ENCODE assay signal across 23 cellular contexts in the genomic region with DNA sequence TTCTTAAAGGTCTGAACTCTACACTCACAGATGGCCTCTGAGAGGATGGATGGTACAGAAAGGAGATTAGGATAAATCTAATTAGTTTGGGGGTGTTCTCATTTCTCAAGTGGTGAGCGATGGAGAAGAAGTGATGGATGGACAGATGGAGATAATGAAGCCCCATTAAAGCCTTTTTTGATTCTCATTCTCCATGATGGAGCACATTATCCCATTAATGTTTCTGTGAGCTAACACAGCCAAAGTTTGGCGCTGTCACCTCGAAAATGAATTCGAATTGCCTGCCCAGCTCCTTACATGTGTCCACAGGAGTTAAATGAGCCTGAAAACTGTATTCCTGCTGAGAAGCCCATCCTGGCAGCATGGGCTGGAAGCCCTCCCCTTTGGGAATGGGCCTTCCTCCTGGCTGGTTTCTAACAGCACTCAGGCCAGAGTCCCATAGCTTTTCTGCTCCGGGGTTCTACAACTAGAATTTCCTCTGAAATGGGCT.
DNase-seq lines count a peak whose midpoint lies in the region; ATAC-seq, FAIRE-seq and TF ChIP-seq lines count a peak whose summit lies in the region.
"Had no signal": no experiment of that assay in that cellular context is flagged by ENCODE, and none has a peak within 500 bp of the region (broad histone marks: within the 10 kb centered on the region; RNA-seq: fewer than 3 reads in every experiment).

No MANE protein-coding gene starts in this region.

- H2AFZ ChIP-seq in astrocyte (ENCODE audit: low read depth, low read length) (no peak overlapping the region), smooth muscle cell (ENCODE audit: low read depth) (no peak overlapping the region)
- H2AFZ ChIP-seq: GM23338, PC-9 had no signal

- H3F3A ChIP-seq in smooth muscle cell (ENCODE audit: low read depth): peaks cover 27% of the 10 kb centered on the region

- no peak for TF ChIP-seq CTCF in astrocyte (IDR thresholded peaks at IDR 0.05; ENCODE audit: insufficient read depth, low read depth, low read length)
- no peak for TF ChIP-seq CTCF in smooth muscle cell (IDR thresholded peaks at IDR 0.05; ENCODE audit: borderline replicate concordance, insufficient read depth, poor library complexity, severe bottlenecking)

- intact Hi-C loops in head of caudate nucleus (cut with DNase I): no loop called here

- peak; percentile 20 for FAIRE-seq in astrocyte (lab: Jason Lieb, UNC)
- FAIRE-seq: A549, GM12892 had no signal

- WGBS in smooth muscle cell (ENCODE audit: low lambda C conversion rate): 94% methylated on average over 5 of the region's 5 CpGs

- H3K4me2 ChIP-seq in astrocyte (ENCODE audit: low read length) (no peak overlapping the region), smooth muscle cell (no peak overlapping the region)
- H3K4me2 ChIP-seq: A549, GM23338, PC-9 had no signal

- no peak overlapping the region for H3K27ac ChIP-seq in astrocyte (ENCODE audit: low read depth, low read length)
- peak overlapping the region; percentile 91 for H3K27ac ChIP-seq in smooth muscle cell (ENCODE audit: low read depth)
- H3K27ac ChIP-seq: A549, HL-60, PC-9 had no signal

- H3K4me1 Mint-ChIP-seq in activated naive CD8-positive, alpha-beta T cell treated with anti-CD3 and anti-CD28 coated beads, Interleukin-2, amount 10 ng/mL, durations not matched to agents 7 days and 5 days: peaks cover 49% of the 10 kb centered on the region
- H3K4me1 Mint-ChIP-seq in activated naive CD8-positive, alpha-beta T cell treated with anti-CD3 and anti-CD28 coated beads for 36 hours: peaks cover 42% of the 10 kb centered on the region
- H3K4me1 Mint-ChIP-seq in astrocyte (ENCODE audit: low read depth, unreplicated experiment): peaks cover 40% of the 10 kb centered on the region

- no peaks in the 10 kb centered on the region for H3K27me3 ChIP-seq in astrocyte (ENCODE audit: insufficient read depth, low read length)
- H3K27me3 ChIP-seq in smooth muscle cell (ENCODE audit: low read depth): no peaks in the 10 kb centered on the region
- H3K27me3 ChIP-seq: BE2C had no signal

- no peak overlapping the region for H3K9ac ChIP-seq in astrocyte (ENCODE audit: low read length)
- H3K9ac ChIP-seq in smooth muscle cell (ENCODE audit: low read depth): no peak overlapping the region

- peaks cover 25% of the 10 kb centered on the region for H3K4me1 ChIP-seq in astrocyte (ENCODE audit: insufficient read depth, low read length)
- peaks cover 15% of the 10 kb centered on the region for H3K4me1 ChIP-seq in smooth muscle cell (ENCODE audit: low read depth)
- H3K4me1 ChIP-seq: BE2C, HAP-1 had no signal

- peak overlapping the region; percentile 12 for H3K4me3 Mint-ChIP-seq in activated naive CD8-positive, alpha-beta T cell treated with anti-CD3 and anti-CD28 coated beads, Interleukin-2, amount 10 ng/mL, durations not matched to agents 7 days and 5 days
- H3K4me3 Mint-ChIP-seq in activated naive CD8-positive, alpha-beta T cell treated with anti-CD3 and anti-CD28 coated beads for 36 hours: no peak overlapping the region
- H3K4me3 Mint-ChIP-seq in astrocyte (ENCODE audit: unreplicated experiment): no peak overlapping the region
- H3K4me3 Mint-ChIP-seq: GM23338 had no signal

- H3K79me2 ChIP-seq in astrocyte (ENCODE audit: insufficient read depth, low read length) (no peaks in the 10 kb centered on the region), smooth muscle cell (ENCODE audit: low read depth) (no peaks in the 10 kb centered on the region)

- no peaks in the 10 kb centered on the region for H4K20me1 ChIP-seq in astrocyte (ENCODE audit: insufficient read depth, low read length)
- no peaks in the 10 kb centered on the region for H4K20me1 ChIP-seq in smooth muscle cell (ENCODE audit: low read depth)

- POLR2A ChIA-PET in activated naive CD8-positive, alpha-beta T cell treated with anti-CD3 and anti-CD28 coated beads, Interleukin-2, amount 10 ng/mL, durations not matched to agents 7 days and 5 days (lab: Charles Lee): interaction anchor here (0.6 kb wide), 1 partner anchor 65 kb away, joined by 3 read pairs; no protein-coding TSS in a partner anchor

- no peaks in the 10 kb centered on the region for H3K9me3 Mint-ChIP-seq in activated naive CD8-positive, alpha-beta T cell treated with anti-CD3 and anti-CD28 coated beads, Interleukin-2, amount 10 ng/mL, durations not matched to agents 7 days and 5 days
- no peaks in the 10 kb centered on the region for H3K9me3 Mint-ChIP-seq in activated naive CD8-positive, alpha-beta T cell treated with anti-CD3 and anti-CD28 coated beads for 36 hours
- H3K9me3 Mint-ChIP-seq in astrocyte (ENCODE audit: unreplicated experiment): no peaks in the 10 kb centered on the region
- H3K9me3 Mint-ChIP-seq: GM23338 had no signal

- no peak for DNase-seq in activated naive CD8-positive, alpha-beta T cell treated with anti-CD3 and anti-CD28 coated beads, Interleukin-2, amount 10 ng/mL, durations not matched to agents 7 days and 5 days
- DNase-seq in activated naive CD8-positive, alpha-beta T cell treated with anti-CD3 and anti-CD28 coated beads for 36 hours: no peak
- DNase-seq in NCI-H524 treated with DMSO at 0.1 percent for 48 hours (lab: John Stamatoyannopoulos, UW): peak; percentile 97
- no peak for DNase-seq in astrocyte (ENCODE audit: low read depth)
- no peak for DNase-seq in smooth muscle cell (lab: John Stamatoyannopoulos, UW; ENCODE audit: unreplicated experiment)
- no peak for DNase-seq in head of caudate nucleus
- DNase-seq: BE2C, KG1, NCI-H1105, NCI-H146, NCI-H2029 treated with DMSO at 0.1 percent for 48 hours, NCI-H226, NCI-H526 treated with DMSO at 0.1 percent for 48 hours, PC-9, RPMI8226, SHP77 treated with DMSO at 0.1 percent for 48 hours had no signal

- no peak overlapping the region for H3K27ac Mint-ChIP-seq in activated naive CD8-positive, alpha-beta T cell treated with anti-CD3 and anti-CD28 coated beads, Interleukin-2, amount 10 ng/mL, durations not matched to agents 7 days and 5 days
- H3K27ac Mint-ChIP-seq in activated naive CD8-positive, alpha-beta T cell treated with anti-CD3 and anti-CD28 coated beads for 36 hours: no peak overlapping the region
- peak overlapping the region; percentile 80 for H3K27ac Mint-ChIP-seq in astrocyte (ENCODE audit: unreplicated experiment)
- H3K27ac Mint-ChIP-seq: GM23338 had no signal

- no peaks in the 10 kb centered on the region for H3K36me3 ChIP-seq in astrocyte (ENCODE audit: insufficient read depth, low read length)
- no peaks in the 10 kb centered on the region for H3K36me3 ChIP-seq in smooth muscle cell (ENCODE audit: low read depth)
- H3K36me3 ChIP-seq: BE2C, HAP-1 had no signal

- peaks cover 14% of the 10 kb centered on the region for H3K36me3 Mint-ChIP-seq in activated naive CD8-positive, alpha-beta T cell treated with anti-CD3 and anti-CD28 coated beads, Interleukin-2, amount 10 ng/mL, durations not matched to agents 7 days and 5 days
- no peaks in the 10 kb centered on the region for H3K36me3 Mint-ChIP-seq in activated naive CD8-positive, alpha-beta T cell treated with anti-CD3 and anti-CD28 coated beads for 36 hours
- no peaks in the 10 kb centered on the region for H3K36me3 Mint-ChIP-seq in astrocyte (ENCODE audit: low read depth, unreplicated experiment)

- H3K27me3 Mint-ChIP-seq in activated naive CD8-positive, alpha-beta T cell treated with anti-CD3 and anti-CD28 coated beads, Interleukin-2, amount 10 ng/mL, durations not matched to agents 7 days and 5 days: peaks cover 10% of the 10 kb centered on the region
- H3K27me3 Mint-ChIP-seq in activated naive CD8-positive, alpha-beta T cell treated with anti-CD3 and anti-CD28 coated beads for 36 hours: peaks cover 28% of the 10 kb centered on the region
- no peaks in the 10 kb centered on the region for H3K27me3 Mint-ChIP-seq in astrocyte (ENCODE audit: low read depth, unreplicated experiment)

- no peak overlapping the region for H3K4me3 ChIP-seq in astrocyte (ENCODE audit: insufficient read depth, low read depth, low read length)
- H3K4me3 ChIP-seq in smooth muscle cell: no peak overlapping the region
- H3K4me3 ChIP-seq: A549, GM23338, HAP-1, PC-9 had no signal

- no peaks in the 10 kb centered on the region for H3K9me3 ChIP-seq in astrocyte (ENCODE audit: insufficient read depth, low read depth, low read length)
- H3K9me3 ChIP-seq in smooth muscle cell (replicated peaks; ENCODE audit: low read depth): no peaks in the 10 kb centered on the region
- H3K9me3 ChIP-seq: A549, BE2C, HAP-1 had no signal

- ATAC-seq in activated naive CD8-positive, alpha-beta T cell treated with anti-CD3 and anti-CD28 coated beads, Interleukin-2, amount 10 ng/mL, durations not matched to agents 7 days and 5 days (ENCODE audit: low read depth): no peak
- ATAC-seq in GM21381 (IDR thresholded peaks at IDR 0.05; ENCODE audit: unreplicated experiment) (no peak), HG02852 (IDR thresholded peaks at IDR 0.05; ENCODE audit: unreplicated experiment) (no peak)
- ATAC-seq: A549, GM23338 had no signal
